Comparison of ENCODE assay signal across 8 cellular contexts in the genomic region with DNA sequence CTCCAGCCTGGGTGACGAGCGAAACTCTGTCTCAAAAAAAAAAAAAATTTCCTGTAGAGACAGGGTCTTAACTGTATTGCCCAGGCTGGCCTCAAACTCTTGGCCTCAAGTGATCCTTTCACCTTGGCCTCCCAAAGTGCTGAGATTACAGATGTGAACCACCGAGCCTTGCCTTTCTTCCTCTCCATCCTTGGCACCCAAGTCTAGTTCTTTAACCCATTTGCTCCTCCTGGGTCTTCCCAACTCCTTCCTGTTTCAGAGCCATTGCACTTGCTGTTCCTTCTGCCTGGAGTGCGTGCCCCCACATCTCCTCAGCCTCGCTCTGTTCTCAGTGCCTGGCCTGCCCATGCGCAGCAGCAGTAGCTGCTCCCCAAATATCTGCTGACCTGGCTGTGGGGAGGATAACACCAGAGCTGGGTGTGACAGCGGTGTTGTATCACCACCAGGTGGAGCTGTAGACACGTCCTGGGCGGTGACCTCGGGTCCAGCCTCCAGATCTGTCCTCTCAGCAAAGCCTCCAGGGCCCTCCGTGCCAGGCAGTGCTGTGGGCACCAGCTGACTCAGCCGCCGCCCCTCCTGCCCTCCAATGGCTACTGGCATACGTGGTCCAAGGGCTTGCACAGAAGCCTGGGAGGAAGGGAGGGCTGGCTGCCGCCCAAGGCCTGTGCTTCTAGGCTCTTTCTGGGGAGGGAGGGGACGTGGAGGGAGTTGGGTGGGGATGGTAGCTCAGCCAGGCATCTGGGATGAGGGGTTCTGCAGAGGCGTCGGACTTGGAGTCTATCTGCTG. TPM values are rescaled to one million over a fixed set of nuclear protein-coding genes. Genes with fewer than 3 reads are reported as not detected.
A peak's percentile ranks its signal among the peaks of the same experiment; 100 is the strongest.
DNase-seq lines count a peak whose midpoint lies in the region; ATAC-seq and TF ChIP-seq lines count a peak whose summit lies in the region.

No MANE protein-coding gene starts in this region.

- DNase-seq in NCI-H1417 (lab: John Stamatoyannopoulos, UW) = peak; percentile 50 to 77 (median 52)
- DNase-seq in NCI-H1417 treated with DMSO at 0.1 percent for 48 hours (lab: John Stamatoyannopoulos, UW) = no peak
- peak; percentile 82 for DNase-seq in NCI-H748 (lab: John Stamatoyannopoulos, UW; ENCODE audit: unreplicated experiment)
- peak; percentile 92 for DNase-seq in activated CD4-positive, alpha-beta memory T cell treated with anti-CD3 and anti-CD28 coated beads for 36 hours
- DNase-seq in cortex of kidney (lab: John Stamatoyannopoulos, UW) = peak; percentile 49
- DNase-seq in stimulated activated CD4-positive, alpha-beta T cell treated with anti-CD3 and anti-CD28 coated beads, Interleukin-4, amount 100 ng/mL, for 48 hours (ENCODE audit: low read depth in 2 of 2) = peak; percentile 78 to 81

- H3K27me3 ChIP-seq in liver (ENCODE audit: control insufficient read depth in 4 of 4, insufficient read depth in 4 of 4, low read length in 3 of 4) = no peaks in the 10 kb centered on the region

- H3K27me3 Mint-ChIP-seq in activated CD4-positive, alpha-beta memory T cell treated with anti-CD3 and anti-CD28 coated beads for 36 hours = no peaks in the 10 kb centered on the region

- peak; percentile 96 for TF ChIP-seq CTCF in liver (IDR thresholded peaks at IDR 0.05; ENCODE audit: low read depth, low read length, missing input control)

- intact Hi-C loops in activated CD4-positive, alpha-beta memory T cell treated with anti-CD3 and anti-CD28 coated beads for 36 hours (cut with micrococcal nuclease) = loop anchor here (1.0 to 2.0 kb wide), 3 partner anchors 41 to 113 kb away; a partner anchor contains a TSS

- CTCF ChIA-PET in activated CD4-positive, alpha-beta memory T cell treated with anti-CD3 and anti-CD28 coated beads for 36 hours (lab: Charles Lee) = interaction anchor here (0.6 to 8.8 kb wide), 44 partner anchors 10 to 233 kb away, joined by 3 to 113 read pairs (median 5); a partner anchor contains a TSS

- H3K9me3 Mint-ChIP-seq in activated CD4-positive, alpha-beta memory T cell treated with anti-CD3 and anti-CD28 coated beads for 36 hours = no peaks in the 10 kb centered on the region

- no peaks in the 10 kb centered on the region for H3K36me3 Mint-ChIP-seq in activated CD4-positive, alpha-beta memory T cell treated with anti-CD3 and anti-CD28 coated beads for 36 hours

- H3K27ac ChIP-seq in liver (ENCODE audit: low read depth in 1 of 2, low read length in 2 of 2) = no peak overlapping the region

- no peak overlapping the region for H3K27ac Mint-ChIP-seq in activated CD4-positive, alpha-beta memory T cell treated with anti-CD3 and anti-CD28 coated beads for 36 hours

- peaks cover 2 to 29% (median 17%) of the 10 kb centered on the region in 4 donors for H3K4me1 ChIP-seq in liver (ENCODE audit: control insufficient read depth in 4 of 4, insufficient read depth in 4 of 4, low read length in 3 of 4)

- WGBS in liver = 17% methylated on average over 18 of the region's 18 CpGs

- no peaks in the 10 kb centered on the region for H3K36me3 ChIP-seq in liver (ENCODE audit: control insufficient read depth in 4 of 4, insufficient read depth in 3 of 4, low read depth in 1 of 4, low read length in 3 of 4)

- no peak overlapping the region for H3K4me3 Mint-ChIP-seq in activated CD4-positive, alpha-beta memory T cell treated with anti-CD3 and anti-CD28 coated beads for 36 hours

- H3K4me3 ChIP-seq in liver (ENCODE audit: low read depth in 1 of 3, low read length in 3 of 3) = no peak overlapping the region

- POLR2A ChIA-PET in activated CD4-positive, alpha-beta memory T cell treated with anti-CD3 and anti-CD28 coated beads for 36 hours (lab: Charles Lee) = interaction anchor here (0.5 to 2.7 kb wide), 7 partner anchors 43 to 121 kb away, joined by 3 to 8 read pairs (median 3); a partner anchor contains a TSS

- no peak overlapping the region for H3K9ac ChIP-seq in liver (ENCODE audit: low read depth in 1 of 2, low read length in 2 of 2)

- peak; percentile 99 to 100 for TF ChIP-seq RAD21 in liver (IDR thresholded peaks at IDR 0.05)

- H3K4me1 Mint-ChIP-seq in activated CD4-positive, alpha-beta memory T cell treated with anti-CD3 and anti-CD28 coated beads for 36 hours (ENCODE audit: low read depth) = peaks cover 17% of the 10 kb centered on the region

- ATAC-seq in HG03354 (IDR thresholded peaks at IDR 0.05; ENCODE audit: poor library complexity, severe bottlenecking, unreplicated experiment) = peak; percentile 53

- no peaks in the 10 kb centered on the region for H3K9me3 ChIP-seq in liver (ENCODE audit: control insufficient read depth in 4 of 4, low read length in 3 of 4)

TF ChIP-seq in liver, 16 proteins besides CTCF, POLR2A, EP300 and RAD21:
- TF ChIP-seq, protein P1, sequence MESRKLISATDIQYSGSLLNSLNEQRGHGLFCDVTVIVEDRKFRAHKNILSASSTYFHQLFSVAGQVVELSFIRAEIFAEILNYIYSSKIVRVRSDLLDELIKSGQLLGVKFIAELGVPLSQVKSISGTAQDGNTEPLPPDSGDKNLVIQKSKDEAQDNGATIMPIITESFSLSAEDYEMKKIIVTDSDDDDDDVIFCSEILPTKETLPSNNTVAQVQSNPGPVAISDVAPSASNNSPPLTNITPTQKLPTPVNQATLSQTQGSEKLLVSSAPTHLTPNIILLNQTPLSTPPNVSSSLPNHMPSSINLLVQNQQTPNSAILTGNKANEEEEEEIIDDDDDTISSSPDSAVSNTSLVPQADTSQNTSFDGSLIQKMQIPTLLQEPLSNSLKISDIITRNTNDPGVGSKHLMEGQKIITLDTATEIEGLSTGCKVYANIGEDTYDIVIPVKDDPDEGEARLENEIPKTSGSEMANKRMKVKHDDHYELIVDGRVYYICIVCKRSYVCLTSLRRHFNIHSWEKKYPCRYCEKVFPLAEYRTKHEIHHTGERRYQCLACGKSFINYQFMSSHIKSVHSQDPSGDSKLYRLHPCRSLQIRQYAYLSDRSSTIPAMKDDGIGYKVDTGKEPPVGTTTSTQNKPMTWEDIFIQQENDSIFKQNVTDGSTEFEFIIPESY (IDR thresholded peaks at IDR 0.05) = no peak
- TF ChIP-seq NR2F2 (IDR thresholded peaks at IDR 0.05) = peak; percentile 56
- no peak for TF ChIP-seq FOXA1 (IDR thresholded peaks at IDR 0.05)
- TF ChIP-seq FOXA2 (IDR thresholded peaks at IDR 0.05) = no peak
- no peak for TF ChIP-seq TAF1 (conservative IDR thresholded peaks at IDR 0.05)
- peak; percentile 53 to 75 for TF ChIP-seq HNF4A (conservative IDR thresholded peaks at IDR 0.05)
- TF ChIP-seq RXRA (IDR thresholded peaks at IDR 0.05) = peak; percentile 60 to 84
- TF ChIP-seq SP1 (IDR thresholded peaks at IDR 0.05) = peak; percentile 70
- TF ChIP-seq EGR1 (IDR thresholded peaks at IDR 0.05; ENCODE audit: low read depth in 2 of 2) = no peak
- no peak for TF ChIP-seq YY1 (IDR thresholded peaks at IDR 0.05)
- TF ChIP-seq, protein P2, sequence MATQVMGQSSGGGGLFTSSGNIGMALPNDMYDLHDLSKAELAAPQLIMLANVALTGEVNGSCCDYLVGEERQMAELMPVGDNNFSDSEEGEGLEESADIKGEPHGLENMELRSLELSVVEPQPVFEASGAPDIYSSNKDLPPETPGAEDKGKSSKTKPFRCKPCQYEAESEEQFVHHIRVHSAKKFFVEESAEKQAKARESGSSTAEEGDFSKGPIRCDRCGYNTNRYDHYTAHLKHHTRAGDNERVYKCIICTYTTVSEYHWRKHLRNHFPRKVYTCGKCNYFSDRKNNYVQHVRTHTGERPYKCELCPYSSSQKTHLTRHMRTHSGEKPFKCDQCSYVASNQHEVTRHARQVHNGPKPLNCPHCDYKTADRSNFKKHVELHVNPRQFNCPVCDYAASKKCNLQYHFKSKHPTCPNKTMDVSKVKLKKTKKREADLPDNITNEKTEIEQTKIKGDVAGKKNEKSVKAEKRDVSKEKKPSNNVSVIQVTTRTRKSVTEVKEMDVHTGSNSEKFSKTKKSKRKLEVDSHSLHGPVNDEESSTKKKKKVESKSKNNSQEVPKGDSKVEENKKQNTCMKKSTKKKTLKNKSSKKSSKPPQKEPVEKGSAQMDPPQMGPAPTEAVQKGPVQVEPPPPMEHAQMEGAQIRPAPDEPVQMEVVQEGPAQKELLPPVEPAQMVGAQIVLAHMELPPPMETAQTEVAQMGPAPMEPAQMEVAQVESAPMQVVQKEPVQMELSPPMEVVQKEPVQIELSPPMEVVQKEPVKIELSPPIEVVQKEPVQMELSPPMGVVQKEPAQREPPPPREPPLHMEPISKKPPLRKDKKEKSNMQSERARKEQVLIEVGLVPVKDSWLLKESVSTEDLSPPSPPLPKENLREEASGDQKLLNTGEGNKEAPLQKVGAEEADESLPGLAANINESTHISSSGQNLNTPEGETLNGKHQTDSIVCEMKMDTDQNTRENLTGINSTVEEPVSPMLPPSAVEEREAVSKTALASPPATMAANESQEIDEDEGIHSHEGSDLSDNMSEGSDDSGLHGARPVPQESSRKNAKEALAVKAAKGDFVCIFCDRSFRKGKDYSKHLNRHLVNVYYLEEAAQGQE (IDR thresholded peaks at IDR 0.05) = no peak

RNA-seq across cellular contexts. Expression of a gene that starts 22.0 kb away (rescaled TPM):
- total RNA-seq in activated CD4-positive, alpha-beta memory T cell treated with anti-CD3 and anti-CD28 coated beads for 36 hours = 1 to 10 TPM; 1.4 to 1.6 TPM
- 10 to 100 TPM in 1 of 2 donors, 1 to 10 TPM in 1; 8.8 to 16.2 TPM for total RNA-seq in liver
- polyA plus RNA-seq in liver = 10 to 100 TPM in 1 of 2 donors, 1 to 10 TPM in 1; 5.7 to 11.6 TPM

RNA-seq across cellular contexts. Expression of a gene that starts 42.9 kb away (rescaled TPM):
- 10 to 100 TPM; 34.2 TPM for total RNA-seq in activated CD4-positive, alpha-beta memory T cell treated with anti-CD3 and anti-CD28 coated beads for 36 hours
- total RNA-seq in liver = 10 to 100 TPM; 11.6 to 17.1 TPM
- polyA plus RNA-seq in liver = 10 to 100 TPM in 1 of 2 donors, 1 to 10 TPM in 1; 9.8 to 12.9 TPM
